In genomic region chr15:40334541-40334940, GRCh38 we compare ENCODE assay signal across 13 cellular contexts. TPM values are rescaled to one million over a fixed set of nuclear protein-coding genes. Genes with fewer than 3 reads are reported as not detected.
A peak's percentile ranks its signal among the peaks of the same experiment; 100 is the strongest.
DNase-seq lines count a peak whose midpoint lies in the region; ATAC-seq and TF ChIP-seq lines count a peak whose summit lies in the region.
"Had no signal": no experiment of that assay in that cellular context is flagged by ENCODE, and none has a peak within 500 bp of the region (broad histone marks: within the 10 kb centered on the region; RNA-seq: fewer than 3 reads in every experiment).

No MANE protein-coding gene starts in this region.

- H3K4me1 ChIP-seq in HEK293 (ENCODE audit: control insufficient read depth, insufficient read depth, low read length) (no peaks in the 10 kb centered on the region; the same call in 1 of the 2 replicates), left lung (peaks cover 34 to 99% of the 10 kb centered on the region in 2 donors)

- no peak for DNase-seq in activated T-helper 2 cell treated with anti-CD3 and anti-CD28 coated beads, Interferon-gamma antibody, Interleukin-2, Interleukin-4, amounts not matched to agents 10 μg/mL and 5 μg/mL and 100 μg/mL, durations not matched to agents 14 hours and 24 hours and 36 hours (ENCODE audit: low spot score)
- DNase-seq in left lung (no peak), NOMO-1 treated with dmso at 0.1 percent for 144 hours (lab: John Stamatoyannopoulos, UW; ENCODE audit: unreplicated experiment) (no peak), superior temporal gyrus (ENCODE audit: extremely low spot score) (no peak), midbrain (lab: John Stamatoyannopoulos, UW) (no peak)
- DNase-seq: activated CD4-positive, alpha-beta T cell treated with anti-CD3 and anti-CD28 coated beads, Interleukin-2, amount 50 U/mL, for 1 hour; NCI-H526 treated with DMSO at 0.1 percent for 48 hours; SK-N-SH had no signal

- H3K4me3 ChIP-seq in HEK293 (ENCODE audit: low read depth, low read length) (no peak overlapping the region), left lung (peak overlapping the region in 1 of 2 donors; percentile 31)

- H3K27me3 ChIP-seq in left lung, result no peaks in the 10 kb centered on the region

- H3K36me3 ChIP-seq in HEK293 (ENCODE audit: control insufficient read depth in 2 of 2, insufficient read depth in 1 of 2, low read length in 2 of 2) (no peaks in the 10 kb centered on the region), left lung (peaks cover 0 to 7% of the 10 kb centered on the region in 2 donors)

- intact Hi-C loops in activated T-helper 2 cell treated with anti-CD3 and anti-CD28 coated beads, Interferon-gamma antibody, Interleukin-2, Interleukin-4, amounts not matched to agents 10 μg/mL and 5 μg/mL and 100 μg/mL, durations not matched to agents 14 hours and 24 hours and 36 hours (cut with micrococcal nuclease), result no loop called here
- intact Hi-C loops in left lung (cut with DNase I), result no loop called here

- H3K4me3 Mint-ChIP-seq in activated T-helper 2 cell treated with anti-CD3 and anti-CD28 coated beads, Interferon-gamma antibody, Interleukin-2, Interleukin-4, amounts not matched to agents 10 μg/mL and 5 μg/mL and 100 μg/mL, durations not matched to agents 14 hours and 24 hours and 36 hours (ENCODE audit: low read depth), result no peak overlapping the region
- no peak overlapping the region for H3K4me3 Mint-ChIP-seq in stimulated activated memory B cell treated with anti-CD40 and anti-IgM and Interleukin-4, amounts not matched to agents 10 μg/mL and 1 μg/mL and 100 μg/mL, for 72 hours

- TF ChIP-seq CTCF in HEK293 (tag by site-specific recombination; IDR thresholded peaks at IDR 0.05) (no peak), left lung (IDR thresholded peaks at IDR 0.05) (no peak)

- no peaks in the 10 kb centered on the region for H3K9me3 Mint-ChIP-seq in activated T-helper 2 cell treated with anti-CD3 and anti-CD28 coated beads, Interferon-gamma antibody, Interleukin-2, Interleukin-4, amounts not matched to agents 10 μg/mL and 5 μg/mL and 100 μg/mL, durations not matched to agents 14 hours and 24 hours and 36 hours
- H3K9me3 Mint-ChIP-seq in stimulated activated memory B cell treated with anti-CD40 and anti-IgM and Interleukin-4, amounts not matched to agents 10 μg/mL and 1 μg/mL and 100 μg/mL, for 72 hours, result no peaks in the 10 kb centered on the region
- H3K9me3 Mint-ChIP-seq: activated naive CD4-positive, alpha-beta T cell treated with anti-CD3 and anti-CD28 coated beads, Interleukin-2, amount 50 U/mL, for 72 hours had no signal

- H3K9me3 ChIP-seq in HEK293 (ENCODE audit: control insufficient read depth, insufficient read depth, low read depth, low read length) (no peaks in the 10 kb centered on the region), left lung (no peaks in the 10 kb centered on the region)
- H3K9me3 ChIP-seq: SK-N-SH had no signal

- CTCF ChIA-PET in HEK293 (lab: Yijun Ruan, JAX), result interaction anchor here (1.3 to 2.2 kb wide), 4 partner anchors 10 to 20 kb away, joined by 4 to 7 read pairs (median 6); no protein-coding TSS in a partner anchor

- H3K36me3 Mint-ChIP-seq in activated T-helper 2 cell treated with anti-CD3 and anti-CD28 coated beads, Interferon-gamma antibody, Interleukin-2, Interleukin-4, amounts not matched to agents 10 μg/mL and 5 μg/mL and 100 μg/mL, durations not matched to agents 14 hours and 24 hours and 36 hours (ENCODE audit: low read depth), result no peaks in the 10 kb centered on the region
- no peaks in the 10 kb centered on the region for H3K36me3 Mint-ChIP-seq in stimulated activated memory B cell treated with anti-CD40 and anti-IgM and Interleukin-4, amounts not matched to agents 10 μg/mL and 1 μg/mL and 100 μg/mL, for 72 hours
- H3K36me3 Mint-ChIP-seq: activated naive CD4-positive, alpha-beta T cell treated with anti-CD3 and anti-CD28 coated beads, Interleukin-2, amount 50 U/mL, for 72 hours had no signal

- POLR2A ChIA-PET in HEK293 (lab: Yijun Ruan, JAX), result interaction anchor here (1.1 to 1.6 kb wide), 3 partner anchors 9 to 11 kb away, joined by 3 to 5 read pairs (median 4); partner anchors contain the start of gene INAFM2

- ATAC-seq in left lung, result peak; percentile 0
- ATAC-seq in stimulated activated memory B cell treated with anti-CD40 and anti-IgM and Interleukin-4, amounts not matched to agents 10 μg/mL and 1 μg/mL and 100 μg/mL, for 72 hours, result no peak
- no peak for ATAC-seq in HG03460 (IDR thresholded peaks at IDR 0.05; ENCODE audit: unreplicated experiment)

- no peaks in the 10 kb centered on the region for H3K27me3 Mint-ChIP-seq in activated T-helper 2 cell treated with anti-CD3 and anti-CD28 coated beads, Interferon-gamma antibody, Interleukin-2, Interleukin-4, amounts not matched to agents 10 μg/mL and 5 μg/mL and 100 μg/mL, durations not matched to agents 14 hours and 24 hours and 36 hours (ENCODE audit: low read depth)
- no peaks in the 10 kb centered on the region for H3K27me3 Mint-ChIP-seq in stimulated activated memory B cell treated with anti-CD40 and anti-IgM and Interleukin-4, amounts not matched to agents 10 μg/mL and 1 μg/mL and 100 μg/mL, for 72 hours

- peaks cover 10% of the 10 kb centered on the region for H3K4me1 Mint-ChIP-seq in activated T-helper 2 cell treated with anti-CD3 and anti-CD28 coated beads, Interferon-gamma antibody, Interleukin-2, Interleukin-4, amounts not matched to agents 10 μg/mL and 5 μg/mL and 100 μg/mL, durations not matched to agents 14 hours and 24 hours and 36 hours (ENCODE audit: low read depth)
- peaks cover 32% of the 10 kb centered on the region for H3K4me1 Mint-ChIP-seq in stimulated activated memory B cell treated with anti-CD40 and anti-IgM and Interleukin-4, amounts not matched to agents 10 μg/mL and 1 μg/mL and 100 μg/mL, for 72 hours

- H3K27ac ChIP-seq in HEK293 (ENCODE audit: extremely low read depth, low read depth, low read length), result peak overlapping the region; percentile 19; the same call in 1 of the 2 replicates
- H3K27ac ChIP-seq in left lung, result peak overlapping the region; percentile 88 to 98

- peak overlapping the region; percentile 80 for H3K27ac Mint-ChIP-seq in activated T-helper 2 cell treated with anti-CD3 and anti-CD28 coated beads, Interferon-gamma antibody, Interleukin-2, Interleukin-4, amounts not matched to agents 10 μg/mL and 5 μg/mL and 100 μg/mL, durations not matched to agents 14 hours and 24 hours and 36 hours
- H3K27ac Mint-ChIP-seq in stimulated activated memory B cell treated with anti-CD40 and anti-IgM and Interleukin-4, amounts not matched to agents 10 μg/mL and 1 μg/mL and 100 μg/mL, for 72 hours, result peak overlapping the region; percentile 73

TF ChIP-seq in HEK293, 187 proteins besides CTCF, POLR2A, EP300 and RAD21 (continues in another document):
- TF ChIP-seq RBAK (tag by site-specific recombination; IDR thresholded peaks at IDR 0.05), result no peak
- TF ChIP-seq, protein P1, sequence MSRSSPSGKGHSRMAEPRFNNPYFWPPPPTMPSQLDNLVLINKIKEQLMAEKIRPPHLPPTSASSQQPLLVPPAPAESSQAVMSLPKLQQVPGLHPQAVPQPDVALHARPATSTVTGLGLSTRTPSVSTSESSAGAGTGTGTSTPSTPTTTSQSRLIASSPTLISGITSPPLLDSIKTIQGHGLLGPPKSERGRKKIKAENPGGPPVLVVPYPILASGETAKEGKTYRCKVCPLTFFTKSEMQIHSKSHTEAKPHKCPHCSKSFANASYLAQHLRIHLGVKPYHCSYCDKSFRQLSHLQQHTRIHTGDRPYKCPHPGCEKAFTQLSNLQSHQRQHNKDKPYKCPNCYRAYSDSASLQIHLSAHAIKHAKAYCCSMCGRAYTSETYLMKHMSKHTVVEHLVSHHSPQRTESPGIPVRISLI (tag by site-specific recombination; IDR thresholded peaks at IDR 0.05), result no peak
- TF ChIP-seq ZNF768 (tag by site-specific recombination; IDR thresholded peaks at IDR 0.05), result no peak
- TF ChIP-seq ZNF837 (tag by site-specific recombination; IDR thresholded peaks at IDR 0.05), result no peak
- no peak for TF ChIP-seq ZNF274 (IDR thresholded peaks at IDR 0.05; ENCODE audit: low read length)
- no peak for TF ChIP-seq ZNF274 (tag by site-specific recombination; IDR thresholded peaks at IDR 0.05; ENCODE audit: borderline replicate concordance)
- TF ChIP-seq KLF7 (tag by site-specific recombination; IDR thresholded peaks at IDR 0.05; ENCODE audit: borderline replicate concordance), result no peak
- no peak for TF ChIP-seq ZNF664 (tag by site-specific recombination; IDR thresholded peaks at IDR 0.05)
- no peak for TF ChIP-seq ZNF341 (tag by site-specific recombination; IDR thresholded peaks at IDR 0.05; ENCODE audit: low read depth)
- no peak for TF ChIP-seq ZNF10 (tag by site-specific recombination; IDR thresholded peaks at IDR 0.05)
- no peak for TF ChIP-seq ZFP37 (tag by site-specific recombination; IDR thresholded peaks at IDR 0.05)
- no peak for TF ChIP-seq ZNF391 (tag by site-specific recombination; IDR thresholded peaks at IDR 0.05; ENCODE audit: borderline replicate concordance, low read depth)
- TF ChIP-seq HOXA7 (CRISPR knock-in tag; IDR thresholded peaks at IDR 0.05; ENCODE audit: borderline replicate concordance), result no peak
- no peak for TF ChIP-seq HOXD13 (CRISPR knock-in tag; IDR thresholded peaks at IDR 0.05; ENCODE audit: borderline replicate concordance)
- no peak for TF ChIP-seq ZNF157 (tag by site-specific recombination; IDR thresholded peaks at IDR 0.05)
- no peak for TF ChIP-seq ZNF121 (tag by site-specific recombination; IDR thresholded peaks at IDR 0.05)

RNA-seq across cellular contexts. Expression of gene CCDC9B, which starts 6.2 kb away (rescaled TPM):
- 0.34 and 0.41 TPM in 2 replicates for total RNA-seq in activated T-helper 2 cell treated with anti-CD3 and anti-CD28 coated beads, Interferon-gamma antibody, Interleukin-2, Interleukin-4, amounts not matched to agents 10 μg/mL and 5 μg/mL and 100 μg/mL, durations not matched to agents 14 hours and 24 hours and 36 hours
- 10 to 100 TPM; 31.7 to 65.4 TPM for total RNA-seq in left lung

RNA-seq across cellular contexts. Expression of gene INAFM2, which starts 11.0 kb away (rescaled TPM):
- 16.7 and 17.9 TPM in 2 replicates for total RNA-seq in activated T-helper 2 cell treated with anti-CD3 and anti-CD28 coated beads, Interferon-gamma antibody, Interleukin-2, Interleukin-4, amounts not matched to agents 10 μg/mL and 5 μg/mL and 100 μg/mL, durations not matched to agents 14 hours and 24 hours and 36 hours
- total RNA-seq in left lung, result 10 to 100 TPM; 27.1 to 37.1 TPM

RNA-seq across cellular contexts. Expression of gene PHGR1, which starts 16.3 kb away (rescaled TPM):
- total RNA-seq in activated T-helper 2 cell treated with anti-CD3 and anti-CD28 coated beads, Interferon-gamma antibody, Interleukin-2, Interleukin-4, amounts not matched to agents 10 μg/mL and 5 μg/mL and 100 μg/mL, durations not matched to agents 14 hours and 24 hours and 36 hours, result not detected in 2 replicates
- total RNA-seq in left lung, result not detected
- total RNA-seq: activated naive CD4-positive, alpha-beta T cell treated with anti-CD3 and anti-CD28 coated beads, Interleukin-2, amount 50 U/mL, for 72 hours; omental fat pad had no signal

RNA-seq across cellular contexts. Expression of gene DISP2, which starts 23.5 kb away (rescaled TPM):
- total RNA-seq in activated T-helper 2 cell treated with anti-CD3 and anti-CD28 coated beads, Interferon-gamma antibody, Interleukin-2, Interleukin-4, amounts not matched to agents 10 μg/mL and 5 μg/mL and 100 μg/mL, durations not matched to agents 14 hours and 24 hours and 36 hours, result 0.05 and 0.39 TPM in 2 replicates
- 1 to 10 TPM in 1 of 2 donors, under 1 TPM in 1; 0.65 to 2.5 TPM for total RNA-seq in left lung

RNA-seq across cellular contexts. Expression of gene PLCB2, which starts 26.8 kb away (rescaled TPM):
- 96.3 and 98.9 TPM in 2 replicates for total RNA-seq in activated T-helper 2 cell treated with anti-CD3 and anti-CD28 coated beads, Interferon-gamma antibody, Interleukin-2, Interleukin-4, amounts not matched to agents 10 μg/mL and 5 μg/mL and 100 μg/mL, durations not matched to agents 14 hours and 24 hours and 36 hours
- 10 to 100 TPM; 30.8 to 86.4 TPM for total RNA-seq in left lung

Comparison
In these comparisons a context has a peak if more than half of its experiments do, and no peak if none do; other contexts are left out.
1. RNA of gene CCDC9B, which starts 6.2 kb away (total RNA-seq): 31.7 to 65.4 TPM in left lung; 0.34 to 0.41 TPM in activated T-helper 2 cell treated with anti-CD3 and anti-CD28 coated beads, Interferon-gamma antibody, Interleukin-2, Interleukin-4, amounts not matched to agents 10 μg/mL and 5 μg/mL and 100 μg/mL, durations not matched to agents 14 hours and 24 hours and 36 hours; every median in the first group is over 10 times any median in the second.